Comparison of ENCODE assay signal across 24 cellular contexts in the genomic region with DNA sequence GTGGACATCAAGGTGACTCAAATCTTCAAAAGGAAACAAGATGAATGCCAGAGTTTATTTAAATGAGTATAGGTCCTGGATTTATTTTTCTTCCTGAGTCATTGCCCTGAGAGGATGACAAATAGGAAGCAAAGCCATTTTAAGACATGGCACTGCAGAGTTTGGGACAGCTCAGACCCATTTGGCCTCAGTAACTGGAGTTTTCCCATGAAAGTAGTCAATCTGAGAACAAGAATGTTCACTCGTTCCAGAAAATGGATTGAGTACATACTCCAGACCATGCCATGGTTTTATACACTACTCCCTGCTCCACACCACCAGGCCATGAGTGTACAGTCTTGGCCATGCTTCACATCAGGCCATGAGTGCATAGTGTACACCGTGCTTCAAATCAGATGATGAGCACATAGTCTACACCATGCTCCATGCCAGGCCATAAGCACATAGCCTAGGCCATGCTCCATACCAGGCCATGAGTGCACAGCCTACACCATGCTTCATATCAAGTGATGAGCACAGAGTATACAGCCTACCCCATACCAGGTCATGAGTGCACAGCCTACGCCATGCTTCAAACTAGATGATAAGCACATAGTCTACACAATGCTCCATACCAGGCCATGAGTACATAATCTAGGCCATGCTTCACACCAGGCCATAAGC.
DNase-seq lines count a peak whose midpoint lies in the region; ATAC-seq and TF ChIP-seq lines count a peak whose summit lies in the region.
"Had no signal": no experiment of that assay in that cellular context is flagged by ENCODE, and none has a peak within 500 bp of the region (broad histone marks: within the 10 kb centered on the region; RNA-seq: fewer than 3 reads in every experiment).

No MANE protein-coding gene starts in this region.

- H3K9ac ChIP-seq in mesenchymal stem cell (ENCODE audit: low read length) (no peak overlapping the region), endodermal cell (ENCODE audit: extremely low read depth, low read length, poor library complexity, severe bottlenecking) (no peak overlapping the region)
- H3K9ac ChIP-seq: neural progenitor cell had no signal

- peak; percentile 39 for ATAC-seq in activated naive CD8-positive, alpha-beta T cell treated with anti-CD3 and anti-CD28 coated beads, Interleukin-2, amount 50 U/mL, for 24 hours
- peak; percentile 31 for ATAC-seq in activated T-helper 17 cell treated with anti-CD3 and anti-CD28 coated beads, Interleukin-2, amount 50 U/mL, for 72 hours (replicated peaks)
- ATAC-seq in upper lobe of right lung (peak; percentile 38), GM21381 (IDR thresholded peaks at IDR 0.05; ENCODE audit: unreplicated experiment) (no peak), HG02938 (IDR thresholded peaks at IDR 0.05; ENCODE audit: unreplicated experiment) (no peak)
- ATAC-seq: left lung had no signal

- no peak overlapping the region for H2BK15ac ChIP-seq in mesenchymal stem cell (ENCODE audit: low read depth, poor library complexity, severe bottlenecking)

- H2BK120ac ChIP-seq in mesenchymal stem cell (ENCODE audit: low read depth, low read length): no peak overlapping the region

- peak overlapping the region; percentile 16 to 77 for H3K18ac ChIP-seq in mesenchymal stem cell (ENCODE audit: low read depth in 1 of 2, low read length in 2 of 2)

- H3K9me3 Mint-ChIP-seq in activated naive CD8-positive, alpha-beta T cell treated with anti-CD3 and anti-CD28 coated beads, Interleukin-2, amount 50 U/mL, for 24 hours: no peaks in the 10 kb centered on the region
- no peaks in the 10 kb centered on the region for H3K9me3 Mint-ChIP-seq in activated naive CD8-positive, alpha-beta T cell treated with anti-CD3 and anti-CD28 coated beads for 36 hours
- H3K9me3 Mint-ChIP-seq in activated T-helper 17 cell treated with anti-CD3 and anti-CD28 coated beads, Interleukin-2, amount 50 U/mL, for 72 hours: no peaks in the 10 kb centered on the region
- peaks cover 8% of the 10 kb centered on the region for H3K9me3 Mint-ChIP-seq in endodermal cell
- H3K9me3 Mint-ChIP-seq: activated CD4-positive, alpha-beta memory T cell treated with anti-CD3 and anti-CD28 coated beads for 36 hours; neural progenitor cell; T-helper 1 cell treated with Interleukin-12 subunit alpha and Interleukin-12 subunit beta and Interleukin-4 antibody, amounts not matched to agents 30 μg/mL and 1 μg/mL, for 36 hours had no signal

- no peak overlapping the region for H3K27ac ChIP-seq in mesenchymal stem cell (ENCODE audit: low read length, poor library complexity, severe bottlenecking)
- no peak overlapping the region for H3K27ac ChIP-seq in upper lobe of right lung
- no peak overlapping the region for H3K27ac ChIP-seq in endodermal cell (ENCODE audit: low read depth, low read length)
- H3K27ac ChIP-seq: left lung, neural progenitor cell, SJCRH30, vagina had no signal

- no peak overlapping the region for H3K4me2 ChIP-seq in mesenchymal stem cell (ENCODE audit: low read length, poor library complexity, severe bottlenecking)
- H3K4me2 ChIP-seq: neural progenitor cell, smooth muscle cell had no signal

- H3K27me3 Mint-ChIP-seq in activated naive CD8-positive, alpha-beta T cell treated with anti-CD3 and anti-CD28 coated beads, Interleukin-2, amount 50 U/mL, for 24 hours: no peaks in the 10 kb centered on the region
- H3K27me3 Mint-ChIP-seq in activated naive CD8-positive, alpha-beta T cell treated with anti-CD3 and anti-CD28 coated beads for 36 hours: no peaks in the 10 kb centered on the region
- peaks cover 6% of the 10 kb centered on the region for H3K27me3 Mint-ChIP-seq in activated T-helper 17 cell treated with anti-CD3 and anti-CD28 coated beads, Interleukin-2, amount 50 U/mL, for 72 hours
- no peaks in the 10 kb centered on the region for H3K27me3 Mint-ChIP-seq in endodermal cell (ENCODE audit: insufficient read depth)
- H3K27me3 Mint-ChIP-seq: B cell had no signal

- no peak overlapping the region for H2AFZ ChIP-seq in mesenchymal stem cell (ENCODE audit: low read depth, low read length)
- H2AFZ ChIP-seq: neural progenitor cell had no signal

- H3K36me3 Mint-ChIP-seq in activated naive CD8-positive, alpha-beta T cell treated with anti-CD3 and anti-CD28 coated beads, Interleukin-2, amount 50 U/mL, for 24 hours (ENCODE audit: low read depth): no peaks in the 10 kb centered on the region
- peaks cover 1% of the 10 kb centered on the region for H3K36me3 Mint-ChIP-seq in activated naive CD8-positive, alpha-beta T cell treated with anti-CD3 and anti-CD28 coated beads for 36 hours
- H3K36me3 Mint-ChIP-seq in activated T-helper 17 cell treated with anti-CD3 and anti-CD28 coated beads, Interleukin-2, amount 50 U/mL, for 72 hours (ENCODE audit: low read depth): no peaks in the 10 kb centered on the region
- no peaks in the 10 kb centered on the region for H3K36me3 Mint-ChIP-seq in endodermal cell (ENCODE audit: low read depth)
- H3K36me3 Mint-ChIP-seq: activated CD4-positive, alpha-beta memory T cell treated with anti-CD3 and anti-CD28 coated beads for 36 hours; neural progenitor cell had no signal

- H3K27me3 ChIP-seq in mesenchymal stem cell (ENCODE audit: control insufficient read depth in 1 of 2, insufficient read depth in 1 of 2, low read length in 2 of 2) (peaks cover 0 to 6% of the 10 kb centered on the region in 2 experiments), upper lobe of right lung (no peaks in the 10 kb centered on the region), endodermal cell (ENCODE audit: control insufficient read depth, insufficient read depth, low read length, poor library complexity, severe bottlenecking) (no peaks in the 10 kb centered on the region)
- H3K27me3 ChIP-seq: left lung, neural progenitor cell, SJCRH30, vagina had no signal

- H3K4me3 ChIP-seq in mesenchymal stem cell (ENCODE audit: insufficient read depth in 1 of 2, low read depth in 1 of 2, low read length in 2 of 2) (no peak overlapping the region), upper lobe of right lung (no peak overlapping the region), endodermal cell (ENCODE audit: low read length) (no peak overlapping the region)
- H3K4me3 ChIP-seq: left lung, neural progenitor cell, SJCRH30, smooth muscle cell, vagina had no signal

- no peak overlapping the region for H2BK5ac ChIP-seq in mesenchymal stem cell (ENCODE audit: low read depth, low read length, poor library complexity, severe bottlenecking)

- no peak overlapping the region for H2AK5ac ChIP-seq in mesenchymal stem cell (ENCODE audit: low read length, severe bottlenecking)

- no peaks in the 10 kb centered on the region for H3K9me3 ChIP-seq in mesenchymal stem cell (ENCODE audit: control insufficient read depth, low read length)
- no peaks in the 10 kb centered on the region for H3K9me3 ChIP-seq in upper lobe of right lung
- peaks cover 11% of the 10 kb centered on the region for H3K9me3 ChIP-seq in endodermal cell (ENCODE audit: control insufficient read depth, low read length)
- H3K9me3 ChIP-seq: SJCRH30, vagina had no signal

- peak overlapping the region; percentile 91 for H4K91ac ChIP-seq in mesenchymal stem cell (ENCODE audit: low read length)

- H3K4me1 ChIP-seq in mesenchymal stem cell (ENCODE audit: control insufficient read depth, insufficient read depth, low read depth, low read length) (peaks cover 1% of the 10 kb centered on the region), upper lobe of right lung (no peaks in the 10 kb centered on the region), endodermal cell (ENCODE audit: control insufficient read depth, insufficient read depth, low read length) (no peaks in the 10 kb centered on the region)
- H3K4me1 ChIP-seq: left lung, neural progenitor cell, SJCRH30, vagina had no signal

- no peak overlapping the region for H3K23ac ChIP-seq in mesenchymal stem cell (ENCODE audit: low read length in 2 of 2)

- H3K14ac ChIP-seq in mesenchymal stem cell (ENCODE audit: low read length in 2 of 2): peak overlapping the region in 1 of 2 experiments; percentile 63

- H3K4me1 Mint-ChIP-seq in activated naive CD8-positive, alpha-beta T cell treated with anti-CD3 and anti-CD28 coated beads, Interleukin-2, amount 50 U/mL, for 24 hours: peaks cover 3% of the 10 kb centered on the region
- H3K4me1 Mint-ChIP-seq in activated naive CD8-positive, alpha-beta T cell treated with anti-CD3 and anti-CD28 coated beads for 36 hours: peaks cover 3% of the 10 kb centered on the region
- no peaks in the 10 kb centered on the region for H3K4me1 Mint-ChIP-seq in activated T-helper 17 cell treated with anti-CD3 and anti-CD28 coated beads, Interleukin-2, amount 50 U/mL, for 72 hours
- H3K4me1 Mint-ChIP-seq in endodermal cell: no peaks in the 10 kb centered on the region

- H3K36me3 ChIP-seq in mesenchymal stem cell (ENCODE audit: control insufficient read depth in 1 of 2, insufficient read depth in 2 of 2, low read depth in 1 of 2, low read length in 2 of 2) (no peaks in the 10 kb centered on the region), upper lobe of right lung (no peaks in the 10 kb centered on the region), endodermal cell (ENCODE audit: control insufficient read depth, insufficient read depth, low read length) (no peaks in the 10 kb centered on the region)
- H3K36me3 ChIP-seq: left lung, neural progenitor cell, SJCRH30, vagina had no signal

- no peak overlapping the region for H3K4ac ChIP-seq in mesenchymal stem cell (ENCODE audit: low read depth in 1 of 2, low read length in 2 of 2)

- no peak for TF ChIP-seq CTCF in upper lobe of right lung (IDR thresholded peaks at IDR 0.05)
- no peak for TF ChIP-seq CTCF in endodermal cell (conservative IDR thresholded peaks at IDR 0.05)

- intact Hi-C loops in upper lobe of right lung (cut with DNase I): no loop called here

- H2BK12ac ChIP-seq in mesenchymal stem cell (ENCODE audit: low read length in 2 of 2): peak overlapping the region; percentile 33 to 88

- no peak overlapping the region for H4K8ac ChIP-seq in mesenchymal stem cell (ENCODE audit: low read length)

- H3K27ac Mint-ChIP-seq in activated naive CD8-positive, alpha-beta T cell treated with anti-CD3 and anti-CD28 coated beads, Interleukin-2, amount 50 U/mL, for 24 hours: no peak overlapping the region
- no peak overlapping the region for H3K27ac Mint-ChIP-seq in activated naive CD8-positive, alpha-beta T cell treated with anti-CD3 and anti-CD28 coated beads for 36 hours
- H3K27ac Mint-ChIP-seq in activated T-helper 17 cell treated with anti-CD3 and anti-CD28 coated beads, Interleukin-2, amount 50 U/mL, for 72 hours: no peak overlapping the region
- no peak overlapping the region for H3K27ac Mint-ChIP-seq in endodermal cell
- H3K27ac Mint-ChIP-seq: activated CD4-positive, alpha-beta memory T cell treated with anti-CD3 and anti-CD28 coated beads for 36 hours; B cell; neural progenitor cell; T-helper 1 cell treated with Interleukin-12 subunit alpha and Interleukin-12 subunit beta and Interleukin-4 antibody, amounts not matched to agents 30 μg/mL and 1 μg/mL, for 36 hours had no signal

- no peak for DNase-seq in activated naive CD8-positive, alpha-beta T cell treated with anti-CD3 and anti-CD28 coated beads, Interleukin-2, amount 50 U/mL, for 24 hours
- no peak for DNase-seq in activated naive CD8-positive, alpha-beta T cell treated with anti-CD3 and anti-CD28 coated beads for 36 hours
- DNase-seq in mesenchymal stem cell: no peak
- DNase-seq in upper lobe of right lung: no peak
- DNase-seq in endodermal cell: no peak
- DNase-seq: 8988T; activated CD4-positive, alpha-beta memory T cell treated with anti-CD3 and anti-CD28 coated beads for 36 hours; central memory CD4-positive, alpha-beta T cell; KBM-7; left lung; MV-4-11; NCI-H187; NCI-H774; OCI-M1; SJCRH30; stimulated activated CD4-positive, alpha-beta T cell treated with anti-CD3 and anti-CD28 coated beads, Interleukin-2, amount 100 ng/mL, for 48 hours had no signal

- no peak overlapping the region for H3K4me3 Mint-ChIP-seq in activated naive CD8-positive, alpha-beta T cell treated with anti-CD3 and anti-CD28 coated beads, Interleukin-2, amount 50 U/mL, for 24 hours
- no peak overlapping the region for H3K4me3 Mint-ChIP-seq in activated naive CD8-positive, alpha-beta T cell treated with anti-CD3 and anti-CD28 coated beads for 36 hours
- no peak overlapping the region for H3K4me3 Mint-ChIP-seq in activated T-helper 17 cell treated with anti-CD3 and anti-CD28 coated beads, Interleukin-2, amount 50 U/mL, for 72 hours
- no peak overlapping the region for H3K4me3 Mint-ChIP-seq in endodermal cell
- H3K4me3 Mint-ChIP-seq: activated CD4-positive, alpha-beta memory T cell treated with anti-CD3 and anti-CD28 coated beads for 36 hours; B cell; neural progenitor cell; T-helper 1 cell treated with Interleukin-12 subunit alpha and Interleukin-12 subunit beta and Interleukin-4 antibody, amounts not matched to agents 30 μg/mL and 1 μg/mL, for 36 hours had no signal

- no peaks in the 10 kb centered on the region for H3K79me1 ChIP-seq in mesenchymal stem cell (replicated peaks; ENCODE audit: low read length, poor library complexity, severe bottlenecking)

- 86% methylated on average over 3 of the region's 3 CpGs for WGBS in mesenchymal stem cell
- 92 to 94% methylated on average over 2 to 3 of the region's 3 CpGs for WGBS in endodermal cell (ENCODE audit: insufficient coverage in 1 of 2, insufficient read length in 1 of 2), 2 experiments

Comparison
In these comparisons a context has a peak if more than half of its experiments do, and no peak if none do; other contexts are left out.
1. ATAC-seq: peak in activated naive CD8-positive, alpha-beta T cell treated with anti-CD3 and anti-CD28 coated beads, Interleukin-2, amount 50 U/mL, for 24 hours (single experiment), activated T-helper 17 cell treated with anti-CD3 and anti-CD28 coated beads, Interleukin-2, amount 50 U/mL, for 72 hours (single experiment) and upper lobe of right lung (single experiment); none in GM21381 (single experiment) and HG02938 (single experiment).